ENCODE assay signal across 9 cellular contexts in the genomic region with DNA sequence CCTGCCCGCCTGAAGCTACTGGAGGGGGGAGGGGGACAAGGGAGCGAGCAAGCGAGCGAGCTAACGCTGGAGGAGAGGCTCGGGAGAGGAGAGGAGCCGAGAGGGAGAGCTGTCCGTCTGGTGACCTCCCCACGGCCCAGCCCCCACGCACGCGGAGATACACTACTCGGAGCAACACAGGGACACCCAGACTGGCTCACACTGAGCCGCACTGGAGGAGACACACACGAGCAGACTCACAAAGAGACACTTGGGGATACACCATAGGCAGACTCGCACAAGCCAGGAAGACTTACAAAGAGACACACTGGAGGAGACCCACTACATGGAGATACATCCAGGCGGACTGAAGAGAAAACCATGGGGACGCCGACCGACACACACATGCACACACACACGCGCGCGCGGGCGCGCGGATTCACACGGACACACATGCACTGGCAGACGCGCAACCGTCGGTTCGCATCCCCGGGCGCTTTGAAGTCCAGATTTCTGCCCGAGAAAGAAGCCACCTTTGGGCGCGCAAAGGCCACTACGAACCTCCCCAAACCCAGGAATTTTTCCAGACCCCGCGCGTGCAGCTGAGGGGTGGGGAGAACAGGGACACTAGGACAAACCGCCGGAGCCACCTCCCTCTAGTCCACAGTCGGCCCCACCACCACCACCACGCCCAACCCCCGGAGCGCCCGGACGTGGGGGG. TPM values are rescaled to one million over a fixed set of nuclear protein-coding genes. Genes with fewer than 3 reads are reported as not detected.
DNase-seq lines count a peak whose midpoint lies in the region; ATAC-seq and TF ChIP-seq lines count a peak whose summit lies in the region.
"Had no signal": no experiment of that assay in that cellular context is flagged by ENCODE, and none has a peak within 500 bp of the region (broad histone marks: within the 10 kb centered on the region; RNA-seq: fewer than 3 reads in every experiment).

No MANE protein-coding gene starts in this region.

- no peaks in the 10 kb centered on the region for H3K79me2 ChIP-seq in PC-3 (ENCODE audit: low read length)

- no peak overlapping the region for H2AFZ ChIP-seq in PC-3 (ENCODE audit: low read length)

- no peaks in the 10 kb centered on the region for H3F3A ChIP-seq in PC-3 (ENCODE audit: low read length, unreplicated experiment)

- H3K27me3 ChIP-seq in RWPE2 (ENCODE audit: insufficient read depth, poor library complexity, severe bottlenecking) = peaks cover 72% of the 10 kb centered on the region
- H3K27me3 ChIP-seq in heart left ventricle = peaks cover 8 to 89% (median 13%) of the 10 kb centered on the region in 9 donors
- H3K27me3 ChIP-seq in prostate gland (replicated peaks; ENCODE audit: insufficient read depth) = no peaks in the 10 kb centered on the region
- H3K27me3 ChIP-seq in PC-3 (ENCODE audit: low read length) = peaks cover 55% of the 10 kb centered on the region

- TF ChIP-seq POLR2A in heart left ventricle (IDR thresholded peaks at IDR 0.05) (no peak), prostate gland (IDR thresholded peaks at IDR 0.05) (no peak)

- H3K27ac ChIP-seq in RWPE2 (ENCODE audit: poor library complexity, severe bottlenecking) (no peak overlapping the region), heart left ventricle (no peak overlapping the region), prostate gland (no peak overlapping the region), PC-3 (ENCODE audit: low read length) (no peak overlapping the region)

- H3K36me3 ChIP-seq in ES-I3 (ENCODE audit: insufficient read depth, low read length) (no peaks in the 10 kb centered on the region), RWPE2 (ENCODE audit: low read depth) (no peaks in the 10 kb centered on the region), heart left ventricle (no peaks in the 10 kb centered on the region), prostate gland (no peaks in the 10 kb centered on the region), PC-3 (ENCODE audit: low read depth, low read length) (no peaks in the 10 kb centered on the region)

- no peaks in the 10 kb centered on the region for H3K9me2 ChIP-seq in PC-3 (replicated peaks; ENCODE audit: low read length)

- peak overlapping the region; percentile 76; the same call in 1 of the 2 replicates for H3K9ac ChIP-seq in ES-I3 (ENCODE audit: low read depth, low read length)
- H3K9ac ChIP-seq in PC-3 (ENCODE audit: low read length) = no peak overlapping the region

- DNase-seq in RWPE2 (ENCODE audit: low spot score) (no peak), heart left ventricle (no peak), prostate gland (ENCODE audit: low spot score) (no peak), NCI-H510A (lab: John Stamatoyannopoulos, UW) (no peak), NCI-H1105 (lab: John Stamatoyannopoulos, UW) (no peak), PC-3 (no peak)
- DNase-seq: dermis blood vessel endothelial cell had no signal

- intact Hi-C loops in heart left ventricle (cut with DNase I) (no loop called here), prostate gland (cut with DNase I) (no loop called here), PC-3 (cut with micrococcal nuclease) (no loop called here)

- no peak overlapping the region for H3K4me2 ChIP-seq in PC-3 (ENCODE audit: low read length)

- no TSS peak for BruUV-seq in PC-3 (replicated peaks; lab: Mats Ljungman, UMichigan)

- H3K4me1 ChIP-seq in ES-I3 (ENCODE audit: insufficient read depth, low read length) (peaks cover 35% of the 10 kb centered on the region), RWPE2 (ENCODE audit: insufficient read depth, poor library complexity, severe bottlenecking) (no peaks in the 10 kb centered on the region), heart left ventricle (peaks cover 0 to 49% (median 28%) of the 10 kb centered on the region in 12 donors), prostate gland (replicated peaks) (peaks cover 17% of the 10 kb centered on the region), PC-3 (ENCODE audit: insufficient read depth, low read length) (no peaks in the 10 kb centered on the region)

- TF ChIP-seq CTCF in RWPE2 (IDR thresholded peaks at IDR 0.05; ENCODE audit: poor library complexity, severe bottlenecking) (no peak), heart left ventricle (IDR thresholded peaks at IDR 0.05) (no peak), prostate gland (IDR thresholded peaks at IDR 0.05) (no peak), PC-3 (conservative IDR thresholded peaks at IDR 0.05; ENCODE audit: low read depth, low read length) (no peak)

- H3K4me3 ChIP-seq in RWPE2 (ENCODE audit: severe bottlenecking) (peak overlapping the region; percentile 36), heart left ventricle (peak overlapping the region in 10 of 12 donors; percentile 44 to 63 (median 53)), prostate gland (peak overlapping the region; percentile 46 to 62), PC-3 (ENCODE audit: low read length) (no peak overlapping the region)

- ATAC-seq in RWPE2 (ENCODE audit: low read depth) (no peak), heart left ventricle (no peak), HG02798 (IDR thresholded peaks at IDR 0.05; ENCODE audit: poor library complexity, unreplicated experiment) (no peak), PC-3 (no peak)

- WGBS in heart left ventricle, 4 donors = 3 to 5% (median 3%) methylated on average over 34 to 51 of the region's 51 CpGs
- WGBS in prostate gland = 3% methylated on average over 51 of the region's 51 CpGs

- POLR2A ChIA-PET in PC-3 (lab: Charles Lee; ENCODE audit: unreplicated experiment) = no interaction called here

- CTCF ChIA-PET in PC-3 (lab: Charles Lee) = no interaction called here

- H3K9me3 ChIP-seq in ES-I3 (ENCODE audit: control insufficient read depth, insufficient read depth, low read length) (no peaks in the 10 kb centered on the region), RWPE2 (ENCODE audit: severe bottlenecking) (no peaks in the 10 kb centered on the region), heart left ventricle (no peaks in the 10 kb centered on the region), prostate gland (no peaks in the 10 kb centered on the region), PC-3 (ENCODE audit: low read length) (no peaks in the 10 kb centered on the region)

- no peaks in the 10 kb centered on the region for H4K20me1 ChIP-seq in PC-3 (ENCODE audit: low read length)

RNA-seq across cellular contexts. Expression of gene CNTFR, which starts 0.7 kb away (rescaled TPM):
- total RNA-seq in heart left ventricle (1 to 10 TPM in 5 of 9 donors, under 1 TPM in 4; 0.43 to 9.8 (median 1.2) TPM), prostate gland (10 to 100 TPM in 1 of 2 donors, 1 to 10 TPM in 1; 2.7 to 13.3 TPM), PC-3 (2014; rRNA removed) (not detected in 2 replicates)
- polyA plus RNA-seq in heart left ventricle = 1 to 10 TPM; 2.2 to 2.3 TPM
- total RNA-seq: dermis blood vessel endothelial cell had no signal

RNA-seq across cellular contexts. Expression of gene RPP25L, which starts 23.1 kb away (rescaled TPM):
- total RNA-seq in heart left ventricle (10 to 100 TPM; 22.5 to 79.2 (median 38.3) TPM), prostate gland (10 to 100 TPM; 52.1 to 53.2 TPM), PC-3 (2014; rRNA removed) (25.0 and 30.2 TPM in 2 replicates)
- 10 to 100 TPM; 31.7 to 59.9 TPM for polyA plus RNA-seq in heart left ventricle

RNA-seq across cellular contexts. Expression of gene DCTN3, which starts 31.5 kb away (rescaled TPM):
- total RNA-seq in heart left ventricle (100 to 1,000 TPM; 104 to 155 (median 125) TPM), prostate gland (100 to 1,000 TPM in 1 of 2 donors, 10 to 100 TPM in 1; 73.8 to 112 TPM), PC-3 (2014; rRNA removed) (102 and 105 TPM in 2 replicates)
- polyA plus RNA-seq in heart left ventricle = 100 to 1,000 TPM in 1 of 2 donors, 10 to 100 TPM in 1; 73.8 to 118 TPM

RNA-seq across cellular contexts. Expression of gene ARID3C, which starts 40.0 kb away (rescaled TPM):
- total RNA-seq in heart left ventricle (under 1 TPM in 1 of 9 donors, not detected in 8; 0.20 TPM), prostate gland (1 to 10 TPM in 1 of 2 donors, not detected in 1; 1.1 TPM), PC-3 (2014; rRNA removed) (0.23 TPM in 1 of 2 replicates, not detected in the other)
- not detected for polyA plus RNA-seq in heart left ventricle

RNA-seq across cellular contexts. Expression of gene SIGMAR1, which starts 48.8 kb away (rescaled TPM):
- total RNA-seq in heart left ventricle = 10 to 100 TPM; 17.0 to 40.8 (median 24.9) TPM
- 10 to 100 TPM; 21.1 to 55.3 TPM for polyA plus RNA-seq in heart left ventricle
- total RNA-seq in prostate gland = 100 to 1,000 TPM; 103 to 142 TPM
- 96.7 and 97.8 TPM in 2 replicates for total RNA-seq in PC-3 (2014; rRNA removed)
